In genomic region chr11:45806072-45806933, GRCh38 we compare ENCODE assay signal across 8 cellular contexts. TPM values are rescaled to one million over a fixed set of nuclear protein-coding genes. Genes with fewer than 3 reads are reported as not detected.
DNase-seq lines count a peak whose midpoint lies in the region; ATAC-seq and TF ChIP-seq lines count a peak whose summit lies in the region.

No MANE protein-coding gene starts in this region.

- WGBS in psoas muscle, 3 donors, result 75 to 82% (median 76%) methylated on average over 20 of the region's 20 CpGs

- H3K4me2 ChIP-seq in fibroblast of lung (ENCODE audit: extremely low read depth, insufficient read depth, low read length), result peak overlapping the region; percentile 97

- H3K4me1 ChIP-seq in fibroblast of lung (ENCODE audit: control insufficient read depth, extremely low read depth, insufficient read depth, low read length) (peaks cover 7% of the 10 kb centered on the region), psoas muscle (peaks cover 30% of the 10 kb centered on the region)

- intact Hi-C loops in psoas muscle (cut with DNase I), result no loop called here

- no peak overlapping the region for H3K27ac ChIP-seq in SK-N-MC
- peak overlapping the region; percentile 94 for H3K27ac ChIP-seq in fibroblast of lung (ENCODE audit: insufficient read depth, low read length)
- peak overlapping the region; percentile 82 for H3K27ac ChIP-seq in psoas muscle

- ATAC-seq in psoas muscle (no peak), HG02840 (IDR thresholded peaks at IDR 0.05; ENCODE audit: low FRiP score, unreplicated experiment) (no peak)

- no peaks in the 10 kb centered on the region for H4K20me1 ChIP-seq in fibroblast of lung (ENCODE audit: control insufficient read depth, extremely low read depth, insufficient read depth, low read length)

- H3K9ac ChIP-seq in SK-N-MC (ENCODE audit: insufficient read length), result peak overlapping the region; percentile 82
- no peak overlapping the region for H3K9ac ChIP-seq in fibroblast of lung (ENCODE audit: insufficient read depth, low read length)

- no peaks in the 10 kb centered on the region for H3K27me3 ChIP-seq in fibroblast of lung (ENCODE audit: control insufficient read depth, insufficient read depth, low read length)
- no peaks in the 10 kb centered on the region for H3K27me3 ChIP-seq in psoas muscle (ENCODE audit: insufficient read depth in 3 of 3, low read length in 2 of 3)

- H3K36me3 ChIP-seq in SK-N-MC (ENCODE audit: insufficient read depth, low read length), result peaks cover 5% of the 10 kb centered on the region; the same call in 1 of the 2 replicates
- peaks cover 9% of the 10 kb centered on the region for H3K36me3 ChIP-seq in fibroblast of lung (ENCODE audit: control insufficient read depth, insufficient read depth, low read length)
- peaks cover 0 to 17% of the 10 kb centered on the region in 2 donors for H3K36me3 ChIP-seq in psoas muscle (ENCODE audit: insufficient read depth in 1 of 2, low read depth in 1 of 2)

- DNase-seq in SK-N-MC (ENCODE audit: low read depth, low spot score) (no peak), fibroblast of lung (ENCODE audit: low read depth in 2 of 2) (no peak), psoas muscle (no peak), GM10266 (ENCODE audit: extremely low spot score) (no peak), COLO829 (ENCODE audit: low spot score) (no peak)
- no peak for DNase-seq in stimulated activated naive CD4-positive, alpha-beta T cell treated with Interleukin-2 at 50 U/mL for 16 hours (lab: John Stamatoyannopoulos, UW)

- no peak for TF ChIP-seq CTCF in GM12875 (IDR thresholded peaks at IDR 0.05; ENCODE audit: borderline replicate concordance, insufficient read depth, low read depth, low read length)
- TF ChIP-seq CTCF in fibroblast of lung (conservative IDR thresholded peaks at IDR 0.05 in 1 of 2, IDR thresholded peaks at IDR 0.05 in 1 of 2; ENCODE audit: low read depth in 1 of 2, low read length in 2 of 2), result no peak
- TF ChIP-seq CTCF in psoas muscle (IDR thresholded peaks at IDR 0.05), result no peak
- TF ChIP-seq CTCF in GM10266 (IDR thresholded peaks at IDR 0.05; ENCODE audit: control insufficient read depth, insufficient read depth, low read depth, missing control alignments), result no peak

- H3K9me3 ChIP-seq in SK-N-MC (ENCODE audit: low read depth, low read length) (no peaks in the 10 kb centered on the region), fibroblast of lung (ENCODE audit: control insufficient read depth, insufficient read depth, low read depth, low read length) (no peaks in the 10 kb centered on the region), psoas muscle (no peaks in the 10 kb centered on the region)

- H3K4me3 ChIP-seq in GM12875 (ENCODE audit: low read depth, low read length), result peak overlapping the region; percentile 14
- peak overlapping the region; percentile 83 for H3K4me3 ChIP-seq in SK-N-MC
- peak overlapping the region; percentile 83 to 91 (median 86) for H3K4me3 ChIP-seq in fibroblast of lung (replicated peaks in 1 of 4; ENCODE audit: control extremely low read depth in 1 of 4, insufficient read depth in 1 of 4, low read depth in 3 of 4, low read length in 4 of 4)
- peak overlapping the region; percentile 94 for H3K4me3 ChIP-seq in psoas muscle

- no peak overlapping the region for H2AFZ ChIP-seq in fibroblast of lung (ENCODE audit: low read length)

- peaks cover 28% of the 10 kb centered on the region for H3K79me2 ChIP-seq in fibroblast of lung (ENCODE audit: control insufficient read depth, insufficient read depth, low read length)

RNA-seq across cellular contexts. Expression of gene SLC35C1, which starts 1.4 kb away (rescaled TPM):
- total RNA-seq in fibroblast of lung, result 10.4 and 11.8 TPM in 2 replicates
- polyA plus RNA-seq in fibroblast of lung, result 6.7 and 6.9 TPM in 2 replicates
- 23.8 TPM in 2 replicates for polyA plus RNA-seq in fibroblast of lung (2012)
- polyA minus RNA-seq in fibroblast of lung (ENCODE audit: low replicate concordance), result 24.0 and 26.9 TPM in 2 replicates
- 1 to 10 TPM; 5.3 to 8.7 (median 6.9) TPM for total RNA-seq in psoas muscle
- polyA plus RNA-seq in psoas muscle, result 10 to 100 TPM in 2 of 3 donors, 1 to 10 TPM in 1; 6.7 to 11.8 (median 10.1) TPM

RNA-seq across cellular contexts. Expression of gene CRY2, which starts 41.0 kb away (rescaled TPM):
- 17.5 and 21.5 TPM in 2 replicates for total RNA-seq in fibroblast of lung
- polyA plus RNA-seq in fibroblast of lung, result 8.3 and 8.4 TPM in 2 replicates
- polyA plus RNA-seq in fibroblast of lung (2012), result 7.2 and 8.0 TPM in 2 replicates
- polyA minus RNA-seq in fibroblast of lung (ENCODE audit: low replicate concordance), result 28.6 and 32.7 TPM in 2 replicates
- 10 to 100 TPM; 28.7 to 64.5 (median 45.5) TPM for total RNA-seq in psoas muscle
- 10 to 100 TPM; 15.4 to 30.7 (median 20.8) TPM for polyA plus RNA-seq in psoas muscle

Comparison
In these comparisons a context has a peak if more than half of its experiments do, and no peak if none do; other contexts are left out.
1. H3K4me3 ChIP-seq: peak in every context shown above with its lines; median percentile 94 in psoas muscle; 86 in fibroblast of lung; 83 in SK-N-MC; 14 in GM12875.